ENCODE assay signal across 15 cellular contexts in the genomic region with DNA sequence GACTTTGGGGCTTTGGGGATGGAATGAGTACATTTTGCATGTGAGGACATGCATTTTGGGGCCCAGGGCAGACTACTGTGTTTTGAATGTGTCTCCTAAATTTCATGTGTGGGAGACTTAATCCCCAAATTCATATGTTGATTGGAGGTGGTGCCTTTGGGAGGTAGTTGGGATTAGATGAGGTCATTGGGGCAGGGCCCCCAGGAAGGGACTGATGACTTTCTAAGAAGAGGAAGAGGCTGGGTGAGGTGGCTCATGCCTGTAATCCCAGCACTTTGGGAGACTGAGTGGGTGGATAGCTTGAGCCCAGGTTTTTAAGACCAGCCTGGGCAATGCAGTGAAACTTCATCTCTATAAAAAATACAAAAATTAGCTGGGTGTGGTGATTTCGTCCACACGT. TPM values are rescaled to one million over a fixed set of nuclear protein-coding genes. Genes with fewer than 3 reads are reported as not detected.
DNase-seq lines count a peak whose midpoint lies in the region; ATAC-seq and TF ChIP-seq lines count a peak whose summit lies in the region.
"Had no signal": no experiment of that assay in that cellular context is flagged by ENCODE, and none has a peak within 500 bp of the region (broad histone marks: within the 10 kb centered on the region; RNA-seq: fewer than 3 reads in every experiment).

No MANE protein-coding gene starts in this region.

- 0 out of 2 replicates have a peak overlapping the region, but pooled peaks have one; percentile 59 for H2AFZ ChIP-seq in GM23338
- H2AFZ ChIP-seq: GM23248 had no signal

- H4K20me1 ChIP-seq in BLaER1 treated with 17β-estradiol and CSF1 and Interleukin-3, amounts not matched to agents 10 nM and 100 nM, result no peaks in the 10 kb centered on the region
- H4K20me1 ChIP-seq in GM23338 (replicated peaks; ENCODE audit: insufficient read depth), result no peaks in the 10 kb centered on the region

- no peaks in the 10 kb centered on the region for H3K36me3 ChIP-seq in BLaER1 treated with 17β-estradiol and CSF1 and Interleukin-3, amounts not matched to agents 10 nM and 100 nM
- no peaks in the 10 kb centered on the region for H3K36me3 ChIP-seq in GM23338 (ENCODE audit: insufficient read depth)
- no peaks in the 10 kb centered on the region for H3K36me3 ChIP-seq in HUES48 (ENCODE audit: control insufficient read depth, insufficient read depth, low read length)
- H3K36me3 ChIP-seq in mesendoderm (ENCODE audit: control insufficient read depth, insufficient read depth, low read length), result no peaks in the 10 kb centered on the region
- H3K36me3 ChIP-seq: BE2C had no signal

- H3K23ac ChIP-seq in mesendoderm (ENCODE audit: low read length), result no peak overlapping the region

- H3K36me3 Mint-ChIP-seq in GM23338 (ENCODE audit: low read depth), result no peaks in the 10 kb centered on the region
- H3K36me3 Mint-ChIP-seq: CD8-positive, alpha-beta T cell had no signal

- no peak overlapping the region for H3K18ac ChIP-seq in mesendoderm (ENCODE audit: low read length)

- H3K4ac ChIP-seq in mesendoderm (ENCODE audit: low read depth, low read length), result no peak overlapping the region

- H3K4me3 ChIP-seq in BLaER1 treated with 17β-estradiol and CSF1 and Interleukin-3, amounts not matched to agents 10 nM and 100 nM, result no peak overlapping the region
- H3K4me3 ChIP-seq in GM23338 (no peak overlapping the region), HUES48 (ENCODE audit: low read depth, low read length) (no peak overlapping the region), mesendoderm (ENCODE audit: low read length) (no peak overlapping the region), coronary artery (no peak overlapping the region)
- H3K4me3 ChIP-seq: GM23248 had no signal

- no peak overlapping the region for H4K5ac ChIP-seq in mesendoderm (ENCODE audit: low read length)

- ATAC-seq in GM23338 (no peak), esophagus mucosa (peak; percentile 63)
- ATAC-seq: CD8-positive, alpha-beta T cell had no signal

- H3F3A ChIP-seq in GM23338 (replicated peaks; ENCODE audit: low read depth), result no peaks in the 10 kb centered on the region

- no peaks in the 10 kb centered on the region for H3K79me2 ChIP-seq in GM23338 (replicated peaks; ENCODE audit: insufficient read depth)
- H3K79me2 ChIP-seq in mesendoderm (ENCODE audit: control insufficient read depth, insufficient read depth, low read length), result no peaks in the 10 kb centered on the region

- H3K4me2 ChIP-seq in BLaER1 treated with 17β-estradiol and CSF1 and Interleukin-3, amounts not matched to agents 10 nM and 100 nM, result peak overlapping the region in 6 of 11 experiments; percentile 17 to 74 (median 42); a peak in 9 of 22 replicates
- no peak overlapping the region for H3K4me2 ChIP-seq in GM23338
- no peak overlapping the region for H3K4me2 ChIP-seq in mesendoderm (ENCODE audit: low read length)
- H3K4me2 ChIP-seq: KMS-11 had no signal

- H3K27me3 ChIP-seq in BLaER1 treated with 17β-estradiol and CSF1 and Interleukin-3, amounts not matched to agents 10 nM and 100 nM, result no peaks in the 10 kb centered on the region
- H3K27me3 ChIP-seq in GM23338 (ENCODE audit: insufficient read depth), result no peaks in the 10 kb centered on the region
- H3K27me3 ChIP-seq in HUES48 (ENCODE audit: control insufficient read depth, insufficient read depth, low read length), result no peaks in the 10 kb centered on the region
- H3K27me3 ChIP-seq in mesendoderm (ENCODE audit: insufficient read depth, low read length, poor library complexity), result no peaks in the 10 kb centered on the region
- H3K27me3 ChIP-seq: BE2C had no signal

- H3K56ac ChIP-seq in mesendoderm (ENCODE audit: low read length), result no peak overlapping the region

- H3K79me1 ChIP-seq in mesendoderm (ENCODE audit: low read length), result no peaks in the 10 kb centered on the region

- peaks cover 6% of the 10 kb centered on the region; the same call in 2 of the 3 replicates for H3K9me3 Mint-ChIP-seq in GM23338
- H3K9me3 Mint-ChIP-seq: CD8-positive, alpha-beta T cell had no signal

- H3K27ac ChIP-seq in BLaER1 treated with 17β-estradiol and CSF1 and Interleukin-3, amounts not matched to agents 10 nM and 100 nM, result peak overlapping the region in 5 of 11 experiments; percentile 13 to 38 (median 29); a peak in 4 of 22 replicates
- H3K27ac ChIP-seq in GM23338 (ENCODE audit: low read depth), result no peak overlapping the region
- peak overlapping the region; percentile 32 for H3K27ac ChIP-seq in HUES48 (ENCODE audit: low read depth, low read length)
- H3K27ac ChIP-seq in mesendoderm (ENCODE audit: low read depth, low read length), result no peak overlapping the region
- no peak overlapping the region for H3K27ac ChIP-seq in coronary artery
- H3K27ac ChIP-seq: C4-2B, GM23248, KMS-11 had no signal

- no peak overlapping the region for H2BK5ac ChIP-seq in mesendoderm (ENCODE audit: low read length)

- H2BK120ac ChIP-seq in mesendoderm (ENCODE audit: low read depth, low read length), result no peak overlapping the region

- TF ChIP-seq CTCF in GM23338 (conservative IDR thresholded peaks at IDR 0.05; ENCODE audit: low read depth in 2 of 2) (no peak), coronary artery (IDR thresholded peaks at IDR 0.05) (no peak)

- no peak overlapping the region for H4K8ac ChIP-seq in mesendoderm (ENCODE audit: low read depth, low read length)

- peaks cover 21 to 48% (median 39%) of the 10 kb centered on the region in 10 experiments; a peak in 19 of 20 replicates for H3K4me1 ChIP-seq in BLaER1 treated with 17β-estradiol and CSF1 and Interleukin-3, amounts not matched to agents 10 nM and 100 nM
- H3K4me1 ChIP-seq in GM23338 (ENCODE audit: insufficient read depth) (0 out of 2 replicates have a peak, but pooled peaks cover 7% of the 10 kb centered on the region), HUES48 (ENCODE audit: control insufficient read depth, insufficient read depth, low read length) (0 out of 2 replicates have a peak, but pooled peaks cover 7% of the 10 kb centered on the region), mesendoderm (ENCODE audit: control insufficient read depth, low read depth, low read length) (no peaks in the 10 kb centered on the region)
- H3K4me1 ChIP-seq: BE2C had no signal

- peaks cover 9% of the 10 kb centered on the region for H3K4me1 Mint-ChIP-seq in GM23338

- no peak overlapping the region for H3K27ac Mint-ChIP-seq in GM23338
- H3K27ac Mint-ChIP-seq: CD8-positive, alpha-beta T cell had no signal

- no CpG with 5 or more reads among the region's 2 CpGs for WGBS in mesendoderm (ENCODE audit: extremely low coverage, insufficient coverage, low lambda C conversion rate)

- no peak for DNase-seq in GM23338 (ENCODE audit: low spot score)
- no peak for DNase-seq in mesendoderm
- DNase-seq in NCI-H2196 treated with DMSO at 0.1 percent for 48 hours (lab: John Stamatoyannopoulos, UW; ENCODE audit: unreplicated experiment), result no peak
- DNase-seq in NCI-H526 treated with DMSO at 0.1 percent for 48 hours (lab: John Stamatoyannopoulos, UW), result no peak
- DNase-seq in coronary artery (ENCODE audit: low spot score), result no peak
- DNase-seq: 8988T; BE2C; Calu3; CD8-positive, alpha-beta T cell; GM23248 had no signal

- H3K9me2 ChIP-seq in GM23338 (ENCODE audit: insufficient read depth), result no peaks in the 10 kb centered on the region

- no peak overlapping the region for H2AK5ac ChIP-seq in mesendoderm (ENCODE audit: low read length)

- H3K9ac ChIP-seq in BLaER1 treated with 17β-estradiol and CSF1 and Interleukin-3, amounts not matched to agents 10 nM and 100 nM, result no peak overlapping the region
- H3K9ac ChIP-seq in HUES48 (ENCODE audit: low read depth, low read length) (no peak overlapping the region), mesendoderm (ENCODE audit: low read length) (no peak overlapping the region)
- H3K9ac ChIP-seq: GM23248, KMS-11 had no signal

- no peak overlapping the region for H3K4me3 Mint-ChIP-seq in GM23338
- H3K4me3 Mint-ChIP-seq: CD8-positive, alpha-beta T cell had no signal

- peaks cover 2% of the 10 kb centered on the region for H3K27me3 Mint-ChIP-seq in GM23338 (ENCODE audit: insufficient read depth, low read depth, poor library complexity)

- peaks cover 0 to 30% (median 4%) of the 10 kb centered on the region in 11 experiments; a peak in 14 of 22 replicates for H3K9me3 ChIP-seq in BLaER1 treated with 17β-estradiol and CSF1 and Interleukin-3, amounts not matched to agents 10 nM and 100 nM (replicated peaks in 1 of 11)
- no peaks in the 10 kb centered on the region for H3K9me3 ChIP-seq in HUES48 (ENCODE audit: control insufficient read depth, insufficient read depth, low read length)
- H3K9me3 ChIP-seq: BE2C had no signal

- H2BK15ac ChIP-seq in mesendoderm (replicated peaks; ENCODE audit: low read depth), result no peak overlapping the region

TF ChIP-seq in GM23338, 12 proteins besides CTCF, POLR2A, EP300 and RAD21:
- no peak for TF ChIP-seq STAT1 (IDR thresholded peaks at IDR 0.05; ENCODE audit: unreplicated experiment)
- no peak for TF ChIP-seq JUNB (IDR thresholded peaks at IDR 0.05; ENCODE audit: unreplicated experiment)

RNA-seq across cellular contexts. Expression of a gene that starts 42.8 kb away (rescaled TPM):
- total RNA-seq in GM23338 (2014; rRNA removed; shearing (Covaris generic)), result 0.87 and 2.1 TPM in 2 replicates
- 0.75 and 0.89 TPM in 2 replicates for polyA plus RNA-seq in GM23338 (2016; fragmentation: Nextera tagmentation; extraction: Ambion mirVana)
- 20.4 TPM for total RNA-seq in esophagus mucosa
- 0.60 TPM for polyA plus RNA-seq in mesendoderm (2013, experiment 1 of 2)
- polyA plus RNA-seq in mesendoderm (2013, experiment 2 of 2), result 0.69 TPM

RNA-seq across cellular contexts. Expression of a gene that starts 47.0 kb away (rescaled TPM):
- 46.0 and 54.8 TPM in 2 replicates for total RNA-seq in GM23338 (2014; rRNA removed; shearing (Covaris generic))
- 55.2 and 62.7 TPM in 2 replicates for polyA plus RNA-seq in GM23338 (2016; fragmentation: Nextera tagmentation; extraction: Ambion mirVana)
- 29.5 TPM for total RNA-seq in esophagus mucosa
- 32.2 TPM for polyA plus RNA-seq in mesendoderm (2013, experiment 1 of 2)
- polyA plus RNA-seq in mesendoderm (2013, experiment 2 of 2), result 34.1 TPM

Comparison
In these comparisons a context has a peak if more than half of its experiments do, and no peak if none do; other contexts are left out.
1. H3K4me2 ChIP-seq: peak in BLaER1 treated with 17β-estradiol and CSF1 and Interleukin-3, amounts not matched to agents 10 nM and 100 nM (6 of 11); none in GM23338 (single experiment) and mesendoderm (single experiment).